12 cellular contexts compared by ENCODE assay signal in the genomic region with DNA sequence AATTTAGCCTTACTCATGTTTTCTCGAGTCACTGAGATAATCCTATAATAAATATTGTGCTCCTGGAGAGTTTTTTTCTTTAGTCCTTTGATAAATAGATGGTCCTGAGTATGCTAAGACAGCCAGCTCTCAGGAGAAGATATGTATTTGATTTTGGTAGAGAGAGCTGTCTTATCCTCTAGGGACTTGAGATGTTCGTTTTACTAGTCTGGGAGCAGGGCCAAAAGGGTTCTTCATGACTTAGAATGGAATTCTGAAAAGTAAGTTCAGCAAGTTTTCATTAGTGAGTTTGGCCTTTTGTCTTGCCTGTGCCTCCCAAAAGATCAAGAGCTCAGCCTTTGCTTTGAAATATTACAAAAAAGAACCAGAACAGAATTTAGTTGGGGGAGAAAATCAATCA.
DNase-seq lines count a peak whose midpoint lies in the region.
"Had no signal": no experiment of that assay in that cellular context is flagged by ENCODE, and none has a peak within 500 bp of the region (broad histone marks: within the 10 kb centered on the region; RNA-seq: fewer than 3 reads in every experiment).

No MANE protein-coding gene starts in this region.

- no CpG with 5 or more reads among the region's 2 CpGs for WGBS in trophoblast cell (ENCODE audit: extremely low coverage, insufficient coverage, insufficient read length)

- no peaks in the 10 kb centered on the region for H3K79me2 ChIP-seq in trophoblast cell (ENCODE audit: control insufficient read depth, insufficient read depth, low read length, poor library complexity)

- no peak overlapping the region for H3K27ac ChIP-seq in trophoblast cell (ENCODE audit: low read depth, low read length)

- no peak overlapping the region for H2AFZ ChIP-seq in trophoblast cell (ENCODE audit: insufficient read depth, low read length, poor library complexity)

- intact Hi-C loops in posterior vena cava (cut with DNase I): loop anchor here in 1 of 2 donors (5.0 kb wide), 1 partner anchor 610 kb away; no protein-coding TSS in a partner anchor

- no peak overlapping the region for H4K91ac ChIP-seq in trophoblast cell (ENCODE audit: low read depth, low read length)

- no peak overlapping the region for H3K4me3 ChIP-seq in skeletal muscle cell (ENCODE audit: low read depth, low read length)
- H3K4me3 ChIP-seq in trophoblast cell (ENCODE audit: low read depth, low read length): no peak overlapping the region
- H3K4me3 ChIP-seq: breast epithelium had no signal

- H3K18ac ChIP-seq in trophoblast cell (ENCODE audit: low read length): no peak overlapping the region

- no peaks in the 10 kb centered on the region for H3K9me3 ChIP-seq in trophoblast cell (ENCODE audit: insufficient read depth, low read depth, low read length)
- H3K9me3 ChIP-seq: breast epithelium had no signal

- no peak overlapping the region for H3K23ac ChIP-seq in trophoblast cell (ENCODE audit: low read length)

- no peak overlapping the region for H2BK120ac ChIP-seq in trophoblast cell (ENCODE audit: insufficient read depth, low read length, poor library complexity)

- H3K14ac ChIP-seq in trophoblast cell (ENCODE audit: low read length): no peak overlapping the region

- peaks cover 21% of the 10 kb centered on the region for H3K36me3 Mint-ChIP-seq in activated naive CD4-positive, alpha-beta T cell treated with anti-CD3 and anti-CD28 coated beads, Interleukin-2, amount 10 ng/mL, durations not matched to agents 7 days and 5 days

- no peak overlapping the region for H3K4ac ChIP-seq in trophoblast cell (ENCODE audit: low read depth, low read length)

- no peak overlapping the region for H3K27ac Mint-ChIP-seq in activated naive CD4-positive, alpha-beta T cell treated with anti-CD3 and anti-CD28 coated beads, Interleukin-2, amount 10 ng/mL, durations not matched to agents 7 days and 5 days
- H3K27ac Mint-ChIP-seq: immature natural killer cell had no signal

- H2AK5ac ChIP-seq in trophoblast cell (ENCODE audit: low read length): no peak overlapping the region

- H3K9ac ChIP-seq in trophoblast cell (ENCODE audit: low read length): no peak overlapping the region

- peaks cover 22% of the 10 kb centered on the region for H3K4me1 Mint-ChIP-seq in activated naive CD4-positive, alpha-beta T cell treated with anti-CD3 and anti-CD28 coated beads, Interleukin-2, amount 10 ng/mL, durations not matched to agents 7 days and 5 days

- H3K27me3 ChIP-seq in trophoblast cell (ENCODE audit: insufficient read depth, low read length): no peaks in the 10 kb centered on the region
- H3K27me3 ChIP-seq: breast epithelium had no signal

- no peak overlapping the region for H4K8ac ChIP-seq in trophoblast cell (ENCODE audit: low read depth, low read length)

- CTCF ChIA-PET in activated naive CD4-positive, alpha-beta T cell treated with anti-CD3 and anti-CD28 coated beads, Interleukin-2, amount 10 ng/mL, durations not matched to agents 7 days and 5 days (lab: Charles Lee): no interaction called here

- no peak overlapping the region for H2BK12ac ChIP-seq in trophoblast cell (ENCODE audit: low read length)

- no peaks in the 10 kb centered on the region for H3K36me3 ChIP-seq in trophoblast cell (ENCODE audit: control insufficient read depth in 1 of 2, insufficient read depth in 2 of 2, low read length in 2 of 2)
- H3K36me3 ChIP-seq: breast epithelium had no signal

- DNase-seq in ELR (ENCODE audit: low read depth) (peak; percentile 30), RPMI7951 (ENCODE audit: low read depth) (peak; percentile 76), fibroblast of peridontal ligament (ENCODE audit: extremely low read depth) (peak; percentile 98), skeletal muscle cell (ENCODE audit: low read depth) (peak; percentile 94), trophoblast cell (no peak), posterior vena cava (ENCODE audit: low spot score) (no peak), SHP77 treated with DMSO at 0.1 percent for 48 hours (lab: John Stamatoyannopoulos, UW) (no peak)
- DNase-seq in activated naive CD4-positive, alpha-beta T cell treated with anti-CD3 and anti-CD28 coated beads, Interleukin-2, amount 10 ng/mL, durations not matched to agents 7 days and 5 days: no peak
- DNase-seq: activated CD4-positive, alpha-beta T cell treated with anti-CD3 and anti-CD28 coated beads, Interleukin-2, amount 50 U/mL, for 1 hour; immature natural killer cell; small intestine had no signal

- H3K4me1 ChIP-seq in trophoblast cell (ENCODE audit: control insufficient read depth in 1 of 2, insufficient read depth in 2 of 2, low read length in 2 of 2): no peaks in the 10 kb centered on the region

- no peak overlapping the region for H2BK5ac ChIP-seq in trophoblast cell (ENCODE audit: low read depth, low read length, poor library complexity)

- no peak overlapping the region for H4K12ac ChIP-seq in trophoblast cell (ENCODE audit: low read depth, low read length)

- H3K4me3 Mint-ChIP-seq in activated naive CD4-positive, alpha-beta T cell treated with anti-CD3 and anti-CD28 coated beads, Interleukin-2, amount 10 ng/mL, durations not matched to agents 7 days and 5 days: no peak overlapping the region
- H3K4me3 Mint-ChIP-seq: immature natural killer cell had no signal

- H3K79me1 ChIP-seq in trophoblast cell (ENCODE audit: low read length): no peaks in the 10 kb centered on the region

- no peaks in the 10 kb centered on the region for H3K27me3 Mint-ChIP-seq in activated naive CD4-positive, alpha-beta T cell treated with anti-CD3 and anti-CD28 coated beads, Interleukin-2, amount 10 ng/mL, durations not matched to agents 7 days and 5 days

- H3K9me3 Mint-ChIP-seq in activated naive CD4-positive, alpha-beta T cell treated with anti-CD3 and anti-CD28 coated beads, Interleukin-2, amount 10 ng/mL, durations not matched to agents 7 days and 5 days: no peaks in the 10 kb centered on the region
- H3K9me3 Mint-ChIP-seq: immature natural killer cell had no signal

- H3K4me2 ChIP-seq in trophoblast cell (ENCODE audit: low read length): no peak overlapping the region

Comparison
In these comparisons a context has a peak if more than half of its experiments do, and no peak if none do; other contexts are left out.
1. DNase-seq: peak in ELR (single experiment), RPMI7951 (single experiment), fibroblast of peridontal ligament (single experiment) and skeletal muscle cell (single experiment); none in trophoblast cell (0 of 2), posterior vena cava (single experiment), SHP77 treated with DMSO at 0.1 percent for 48 hours (single experiment) and activated naive CD4-positive, alpha-beta T cell treated with anti-CD3 and anti-CD28 coated beads, Interleukin-2, amount 10 ng/mL, durations not matched to agents 7 days and 5 days (single experiment).